ENCODE assay signal across 7 cellular contexts in genomic region chr6:144007779-144008500, GRCh38. TPM values are rescaled to one million over a fixed set of nuclear protein-coding genes. Genes with fewer than 3 reads are reported as not detected.
A peak's percentile ranks its signal among the peaks of the same experiment; 100 is the strongest.
DNase-seq lines count a peak whose midpoint lies in the region; ATAC-seq and TF ChIP-seq lines count a peak whose summit lies in the region.

Gene PLAGL1 (minus strand): TSS chr6:144008259. CDS start chr6:143948136, 60,123 bp downstream.

- H3K27ac Mint-ChIP-seq in activated naive CD8-positive, alpha-beta T cell treated with anti-CD3 and anti-CD28 coated beads, Interleukin-2, amount 10 ng/mL, durations not matched to agents 7 days and 5 days = no peak within 1 kb of the TSS

- H3K4me1 Mint-ChIP-seq in activated naive CD8-positive, alpha-beta T cell treated with anti-CD3 and anti-CD28 coated beads, Interleukin-2, amount 10 ng/mL, durations not matched to agents 7 days and 5 days = peaks cover 12% of the 10 kb centered on the region

- H3K4me3 ChIP-seq in heart right ventricle = peak within 1 kb of the TSS; percentile 37 to 67 (median 62)

- peaks cover 0 to 6% (median 0%) of the 10 kb centered on the region in 9 donors for H3K4me1 ChIP-seq in heart right ventricle

- CTCF ChIA-PET in HEK293T (lab: Yijun Ruan, JAX) = interaction anchor here (1.0 to 1.6 kb wide), 2 partner anchors 68 to 433 kb away, joined by 3 to 5 read pairs; no protein-coding TSS in a partner anchor

- intact Hi-C loops in heart right ventricle (cut with DNase I) (loop anchor here in 1 of 10 donors (10.0 kb wide), 1 partner anchor 163 kb away; the partner anchor contains the start of gene LTV1), posterior vena cava (cut with DNase I) (loop anchor here in 1 of 2 donors (5.0 kb wide), 1 partner anchor 431 kb away; no protein-coding TSS in a partner anchor)

- DNase-seq in GM13977 (ENCODE audit: low spot score) = peak; percentile 72
- peak; percentile 81 for DNase-seq in HEK293T (ENCODE audit: extremely low spot score)
- peak; percentile 86 for DNase-seq in NCI-H2227 (lab: John Stamatoyannopoulos, UW; ENCODE audit: unreplicated experiment)
- DNase-seq in activated naive CD8-positive, alpha-beta T cell treated with anti-CD3 and anti-CD28 coated beads, Interleukin-2, amount 10 ng/mL, durations not matched to agents 7 days and 5 days = peak; percentile 57
- DNase-seq in heart right ventricle = peak; percentile 59 to 77
- peak; percentile 91 for DNase-seq in posterior vena cava (ENCODE audit: low spot score)
- DNase-seq in NAMALWA (ENCODE audit: low spot score) = no peak

- WGBS in heart right ventricle, 2 donors = 39 to 51% methylated on average over 84 to 98 of the region's 98 CpGs

- H3K27me3 ChIP-seq in heart right ventricle = no peaks in the 10 kb centered on the region

- H3K4me3 Mint-ChIP-seq in activated naive CD8-positive, alpha-beta T cell treated with anti-CD3 and anti-CD28 coated beads, Interleukin-2, amount 10 ng/mL, durations not matched to agents 7 days and 5 days = peak within 1 kb of the TSS; percentile 67

- no peaks in the 10 kb centered on the region for H3K36me3 ChIP-seq in heart right ventricle

- peak within 1 kb of the TSS; percentile 48 to 80 (median 74) for H3K27ac ChIP-seq in heart right ventricle

- H3K36me3 Mint-ChIP-seq in activated naive CD8-positive, alpha-beta T cell treated with anti-CD3 and anti-CD28 coated beads, Interleukin-2, amount 10 ng/mL, durations not matched to agents 7 days and 5 days = peaks cover 2% of the 10 kb centered on the region

- POLR2A ChIA-PET in HEK293T (lab: Yijun Ruan, JAX) = interaction anchor here (0.9 to 1.6 kb wide), 7 partner anchors 9 to 433 kb away, joined by 3 to 8 read pairs (median 4); partner anchors contain the start of gene LTV1
- POLR2A ChIA-PET in activated naive CD8-positive, alpha-beta T cell treated with anti-CD3 and anti-CD28 coated beads, Interleukin-2, amount 10 ng/mL, durations not matched to agents 7 days and 5 days (lab: Charles Lee) = interaction anchor here (0.6 kb wide), 1 partner anchor 24 kb away, joined by 6 read pairs; no protein-coding TSS in a partner anchor

- in situ Hi-C loops in GM13977 (cut with MboI; ENCODE audit: low pct_unique_long_range_greater_than_20kb, low sequenced_read_pairs, unreplicated experiment) = no loop called here

- TF ChIP-seq CTCF in GM13977 (IDR thresholded peaks at IDR 0.05; ENCODE audit: extremely low read depth, insufficient read depth, missing control alignments) (no peak), heart right ventricle (IDR thresholded peaks at IDR 0.05) (no peak)

- peak; percentile 80 for ATAC-seq in activated naive CD8-positive, alpha-beta T cell treated with anti-CD3 and anti-CD28 coated beads, Interleukin-2, amount 10 ng/mL, durations not matched to agents 7 days and 5 days (ENCODE audit: low read depth)
- peak; percentile 89 to 98 (median 96) for ATAC-seq in heart right ventricle

- peaks cover 32% of the 10 kb centered on the region for H3K27me3 Mint-ChIP-seq in activated naive CD8-positive, alpha-beta T cell treated with anti-CD3 and anti-CD28 coated beads, Interleukin-2, amount 10 ng/mL, durations not matched to agents 7 days and 5 days

- peaks cover 0 to 14% (median under 1%) of the 10 kb centered on the region in 11 donors for H3K9me3 ChIP-seq in heart right ventricle

- H3K9me3 Mint-ChIP-seq in activated naive CD8-positive, alpha-beta T cell treated with anti-CD3 and anti-CD28 coated beads, Interleukin-2, amount 10 ng/mL, durations not matched to agents 7 days and 5 days = peaks cover 2% of the 10 kb centered on the region

TF ChIP-seq in HEK293T, 16 proteins besides CTCF, POLR2A, EP300 and RAD21:
- TF ChIP-seq HDGF (IDR thresholded peaks at IDR 0.05; ENCODE audit: borderline replicate concordance) = no peak
- no peak for TF ChIP-seq SP1 (IDR thresholded peaks at IDR 0.05)
- no peak for TF ChIP-seq L3MBTL2 (conservative IDR thresholded peaks at IDR 0.05)
- TF ChIP-seq CTBP1 (IDR thresholded peaks at IDR 0.05; ENCODE audit: borderline replicate concordance) = no peak
- TF ChIP-seq PKNOX1 (IDR thresholded peaks at IDR 0.05) = peak; percentile 84
- TF ChIP-seq ELF4 (IDR thresholded peaks at IDR 0.05) = no peak
- peak; percentile 74; the same call in 1 of the 2 replicates for TF ChIP-seq LEF1 (IDR thresholded peaks at IDR 0.05; ENCODE audit: borderline replicate concordance)
- no peak for TF ChIP-seq NFRKB (IDR thresholded peaks at IDR 0.05)
- peak; percentile 21; the same call in 1 of the 2 replicates for TF ChIP-seq ARNT (IDR thresholded peaks at IDR 0.05)
- TF ChIP-seq FOXM1 (IDR thresholded peaks at IDR 0.05; ENCODE audit: borderline replicate concordance) = no peak

RNA-seq across cellular contexts. Expression of gene PLAGL1, which starts in this region (rescaled TPM):
- total RNA-seq in activated naive CD8-positive, alpha-beta T cell treated with anti-CD3 and anti-CD28 coated beads, Interleukin-2, amount 10 ng/mL, durations not matched to agents 7 days and 5 days = 10 to 100 TPM; 10.9 to 11.3 TPM
- total RNA-seq in heart right ventricle (10 to 100 TPM in 6 of 10 donors, 1 to 10 TPM in 4; 9.0 to 24.6 (median 12.5) TPM), posterior vena cava (10 to 100 TPM; 27.3 to 33.2 TPM)
- polyA plus RNA-seq in heart right ventricle = 10 to 100 TPM in 1 of 2 donors, 1 to 10 TPM in 1; 5.4 to 24.6 TPM
